ENCODE assay signal across 2 cellular contexts in the genomic region with DNA sequence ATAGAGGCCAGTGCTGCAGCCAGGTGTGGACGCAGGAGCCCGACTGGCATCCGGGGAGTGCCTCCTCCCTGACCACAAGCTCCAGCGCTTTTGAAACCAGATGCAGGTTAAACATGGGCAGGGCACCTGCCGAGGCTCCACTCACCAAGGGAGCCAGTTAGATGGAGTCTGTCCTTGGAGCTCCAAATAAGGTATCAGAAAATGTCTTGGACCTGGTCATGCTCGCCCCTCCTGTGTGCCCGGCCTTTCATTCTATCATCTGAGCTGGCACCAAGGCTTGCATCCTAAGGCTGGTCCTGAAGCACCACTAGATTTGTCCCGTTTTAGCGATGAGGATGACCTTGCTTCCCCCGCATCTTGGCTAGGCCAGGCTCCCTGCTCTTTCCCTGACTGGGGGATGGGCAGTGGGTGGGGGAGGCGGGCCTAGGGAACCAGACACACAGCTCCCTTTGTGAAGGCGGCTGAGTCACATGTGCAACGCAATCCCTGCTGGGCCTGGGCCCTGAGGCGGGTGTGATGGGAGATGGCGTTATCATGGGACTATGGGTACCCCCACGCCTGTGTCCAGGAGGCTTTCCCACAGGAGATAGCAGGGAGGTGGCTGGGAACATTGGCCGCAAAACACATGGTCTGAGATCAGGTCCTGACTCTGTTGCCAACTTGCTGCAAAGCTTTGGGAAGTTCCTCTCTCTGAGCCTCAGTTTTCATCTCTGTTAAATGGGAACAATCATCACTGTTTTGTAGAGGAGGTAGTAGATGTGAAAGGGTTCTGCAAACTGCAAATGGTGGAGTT.
TF ChIP-seq lines count a peak whose summit lies in the region.

No MANE protein-coding gene starts in this region.

TF ChIP-seq in A549, 52 proteins besides CTCF, POLR2A, EP300 and RAD21 (continued from another document):
- TF ChIP-seq MAFK (IDR thresholded peaks at IDR 0.05; ENCODE audit: partially characterized antibody), result no peak
- TF ChIP-seq, protein P1, sequence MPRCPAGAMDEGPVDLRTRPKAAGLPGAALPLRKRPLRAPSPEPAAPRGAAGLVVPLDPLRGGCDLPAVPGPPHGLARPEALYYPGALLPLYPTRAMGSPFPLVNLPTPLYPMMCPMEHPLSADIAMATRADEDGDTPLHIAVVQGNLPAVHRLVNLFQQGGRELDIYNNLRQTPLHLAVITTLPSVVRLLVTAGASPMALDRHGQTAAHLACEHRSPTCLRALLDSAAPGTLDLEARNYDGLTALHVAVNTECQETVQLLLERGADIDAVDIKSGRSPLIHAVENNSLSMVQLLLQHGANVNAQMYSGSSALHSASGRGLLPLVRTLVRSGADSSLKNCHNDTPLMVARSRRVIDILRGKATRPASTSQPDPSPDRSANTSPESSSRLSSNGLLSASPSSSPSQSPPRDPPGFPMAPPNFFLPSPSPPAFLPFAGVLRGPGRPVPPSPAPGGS (IDR thresholded peaks at IDR 0.05), result peak; percentile 57; the same call in 1 of the 3 replicates
- 0 out of 2 replicates have a peak, but pooled peaks have one; percentile 37 for TF ChIP-seq HOXB13 (CRISPR knock-in tag; IDR thresholded peaks at IDR 0.05; ENCODE audit: low read depth)
- peak; percentile 94 for TF ChIP-seq HDAC2 (IDR thresholded peaks at IDR 0.05)
- TF ChIP-seq ZSCAN20 (CRISPR knock-in tag; IDR thresholded peaks at IDR 0.05), result no peak
- TF ChIP-seq ZFP36 (IDR thresholded peaks at IDR 0.05; ENCODE audit: borderline replicate concordance, partially characterized antibody), result no peak
- TF ChIP-seq HEYL (CRISPR knock-in tag; IDR thresholded peaks at IDR 0.05), result no peak
- peak; percentile 90; the same call in 1 of the 2 replicates for TF ChIP-seq RCOR1 (IDR thresholded peaks at IDR 0.05; ENCODE audit: low read depth, low read length)
- peak in 1 of 2 experiments; percentile 51; a peak in 2 of 5 replicates for TF ChIP-seq JUN (IDR thresholded peaks at IDR 0.05)
- TF ChIP-seq, protein P2, sequence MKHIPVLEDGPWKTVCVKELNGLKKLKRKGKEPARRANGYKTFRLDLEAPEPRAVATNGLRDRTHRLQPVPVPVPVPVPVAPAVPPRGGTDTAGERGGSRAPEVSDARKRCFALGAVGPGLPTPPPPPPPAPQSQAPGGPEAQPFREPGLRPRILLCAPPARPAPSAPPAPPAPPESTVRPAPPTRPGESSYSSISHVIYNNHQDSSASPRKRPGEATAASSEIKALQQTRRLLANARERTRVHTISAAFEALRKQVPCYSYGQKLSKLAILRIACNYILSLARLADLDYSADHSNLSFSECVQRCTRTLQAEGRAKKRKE (CRISPR knock-in tag; IDR thresholded peaks at IDR 0.05; ENCODE audit: low read depth), result 0 out of 2 replicates have a peak, but pooled peaks have one; percentile 40
- TF ChIP-seq JUNB (IDR thresholded peaks at IDR 0.05), result peak; percentile 46
- TF ChIP-seq EHMT2 (IDR thresholded peaks at IDR 0.05; ENCODE audit: low read depth), result no peak
- TF ChIP-seq KDM1A (IDR thresholded peaks at IDR 0.05; ENCODE audit: low read depth), result peak; percentile 97
- TF ChIP-seq MAZ (IDR thresholded peaks at IDR 0.05; ENCODE audit: borderline replicate concordance, low read depth, low read length), result no peak
- TF ChIP-seq CHD4 (IDR thresholded peaks at IDR 0.05; ENCODE audit: borderline replicate concordance), result 0 out of 2 replicates have a peak, but pooled peaks have one; percentile 77
- TF ChIP-seq TP53 (CRISPR knock-in tag; IDR thresholded peaks at IDR 0.05), result no peak
- TF ChIP-seq FOSL2 (IDR thresholded peaks at IDR 0.05), result 0 out of 2 replicates have a peak, but pooled peaks have one; percentile 31
- peak; percentile 83 for TF ChIP-seq FOSL2 (CRISPR knock-in tag; IDR thresholded peaks at IDR 0.05)
- no peak for TF ChIP-seq ZNF302 (CRISPR knock-in tag; IDR thresholded peaks at IDR 0.05)
- TF ChIP-seq, protein P3, sequence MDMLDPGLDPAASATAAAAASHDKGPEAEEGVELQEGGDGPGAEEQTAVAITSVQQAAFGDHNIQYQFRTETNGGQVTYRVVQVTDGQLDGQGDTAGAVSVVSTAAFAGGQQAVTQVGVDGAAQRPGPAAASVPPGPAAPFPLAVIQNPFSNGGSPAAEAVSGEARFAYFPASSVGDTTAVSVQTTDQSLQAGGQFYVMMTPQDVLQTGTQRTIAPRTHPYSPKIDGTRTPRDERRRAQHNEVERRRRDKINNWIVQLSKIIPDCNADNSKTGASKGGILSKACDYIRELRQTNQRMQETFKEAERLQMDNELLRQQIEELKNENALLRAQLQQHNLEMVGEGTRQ (IDR thresholded peaks at IDR 0.05), result peak; percentile 57
- TF ChIP-seq, protein P4, sequence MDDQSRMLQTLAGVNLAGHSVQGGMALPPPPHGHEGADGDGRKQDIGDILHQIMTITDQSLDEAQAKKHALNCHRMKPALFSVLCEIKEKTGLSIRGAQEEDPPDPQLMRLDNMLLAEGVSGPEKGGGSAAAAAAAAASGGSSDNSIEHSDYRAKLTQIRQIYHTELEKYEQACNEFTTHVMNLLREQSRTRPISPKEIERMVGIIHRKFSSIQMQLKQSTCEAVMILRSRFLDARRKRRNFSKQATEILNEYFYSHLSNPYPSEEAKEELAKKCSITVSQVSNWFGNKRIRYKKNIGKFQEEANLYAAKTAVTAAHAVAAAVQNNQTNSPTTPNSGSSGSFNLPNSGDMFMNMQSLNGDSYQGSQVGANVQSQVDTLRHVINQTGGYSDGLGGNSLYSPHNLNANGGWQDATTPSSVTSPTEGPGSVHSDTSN (IDR thresholded peaks at IDR 0.05), result no peak
- TF ChIP-seq NR3C1 (IDR thresholded peaks at IDR 0.05), result no peak

TF ChIP-seq in Ishikawa, 13 proteins besides CTCF, POLR2A, EP300 and RAD21 (continued from another document):
- TF ChIP-seq, protein P5, sequence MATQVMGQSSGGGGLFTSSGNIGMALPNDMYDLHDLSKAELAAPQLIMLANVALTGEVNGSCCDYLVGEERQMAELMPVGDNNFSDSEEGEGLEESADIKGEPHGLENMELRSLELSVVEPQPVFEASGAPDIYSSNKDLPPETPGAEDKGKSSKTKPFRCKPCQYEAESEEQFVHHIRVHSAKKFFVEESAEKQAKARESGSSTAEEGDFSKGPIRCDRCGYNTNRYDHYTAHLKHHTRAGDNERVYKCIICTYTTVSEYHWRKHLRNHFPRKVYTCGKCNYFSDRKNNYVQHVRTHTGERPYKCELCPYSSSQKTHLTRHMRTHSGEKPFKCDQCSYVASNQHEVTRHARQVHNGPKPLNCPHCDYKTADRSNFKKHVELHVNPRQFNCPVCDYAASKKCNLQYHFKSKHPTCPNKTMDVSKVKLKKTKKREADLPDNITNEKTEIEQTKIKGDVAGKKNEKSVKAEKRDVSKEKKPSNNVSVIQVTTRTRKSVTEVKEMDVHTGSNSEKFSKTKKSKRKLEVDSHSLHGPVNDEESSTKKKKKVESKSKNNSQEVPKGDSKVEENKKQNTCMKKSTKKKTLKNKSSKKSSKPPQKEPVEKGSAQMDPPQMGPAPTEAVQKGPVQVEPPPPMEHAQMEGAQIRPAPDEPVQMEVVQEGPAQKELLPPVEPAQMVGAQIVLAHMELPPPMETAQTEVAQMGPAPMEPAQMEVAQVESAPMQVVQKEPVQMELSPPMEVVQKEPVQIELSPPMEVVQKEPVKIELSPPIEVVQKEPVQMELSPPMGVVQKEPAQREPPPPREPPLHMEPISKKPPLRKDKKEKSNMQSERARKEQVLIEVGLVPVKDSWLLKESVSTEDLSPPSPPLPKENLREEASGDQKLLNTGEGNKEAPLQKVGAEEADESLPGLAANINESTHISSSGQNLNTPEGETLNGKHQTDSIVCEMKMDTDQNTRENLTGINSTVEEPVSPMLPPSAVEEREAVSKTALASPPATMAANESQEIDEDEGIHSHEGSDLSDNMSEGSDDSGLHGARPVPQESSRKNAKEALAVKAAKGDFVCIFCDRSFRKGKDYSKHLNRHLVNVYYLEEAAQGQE (IDR thresholded peaks at IDR 0.05; ENCODE audit: low read depth), result no peak
- peak; percentile 37; the same call in 1 of the 2 replicates for TF ChIP-seq TEAD4 (IDR thresholded peaks at IDR 0.05)
